ENCODE assay signal across 8 cellular contexts in the genomic region with DNA sequence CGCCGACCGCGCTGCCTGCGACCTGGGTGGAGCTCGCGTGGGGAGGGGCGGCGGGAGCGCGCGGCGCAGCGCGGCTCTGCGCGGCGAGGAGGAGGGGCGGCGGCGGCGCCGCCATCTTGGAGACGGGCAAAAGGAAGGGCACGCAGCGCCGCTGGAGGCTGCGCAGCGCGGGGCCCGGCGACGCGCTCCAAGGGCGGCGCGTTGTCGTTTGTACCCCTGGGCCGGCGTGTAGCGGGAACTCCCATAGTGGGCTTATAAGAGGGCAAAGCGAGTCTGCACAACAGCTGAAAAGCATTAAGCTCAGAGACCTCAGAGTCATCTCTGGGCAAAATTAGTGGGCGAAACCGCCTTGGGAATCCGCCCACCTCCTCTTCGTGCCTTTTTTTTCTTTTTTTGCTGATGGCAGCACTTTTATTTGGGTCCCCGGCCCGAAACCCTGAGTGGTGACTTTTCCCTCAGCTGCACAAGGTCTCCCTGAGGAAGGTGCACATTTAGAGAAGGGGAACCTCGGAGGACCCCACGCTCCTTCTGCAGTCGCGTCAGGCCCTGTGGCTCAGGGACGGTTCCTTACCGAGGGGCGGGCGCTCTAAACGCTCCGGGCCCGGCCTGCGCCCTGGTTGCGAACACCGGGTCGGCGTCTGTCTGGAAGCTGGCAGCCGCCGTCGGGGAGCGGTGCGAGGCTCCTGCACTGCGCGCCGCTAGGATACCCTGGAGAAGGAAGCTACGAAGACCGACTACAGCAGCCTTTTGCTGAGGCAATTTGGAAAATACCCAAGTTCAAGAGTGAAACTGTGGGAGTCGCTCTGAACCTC. TPM values are rescaled to one million over a fixed set of nuclear protein-coding genes. Genes with fewer than 3 reads are reported as not detected.
DNase-seq lines count a peak whose midpoint lies in the region; TF ChIP-seq lines count a peak whose summit lies in the region.

No MANE protein-coding gene starts in this region.

- no peak for TF ChIP-seq EP300 in suprapubic skin (IDR thresholded peaks at IDR 0.05)

- no peaks in the 10 kb centered on the region for H3K27me3 ChIP-seq in SJCRH30
- H3K27me3 ChIP-seq in suprapubic skin = no peaks in the 10 kb centered on the region

- peak overlapping the region; percentile 89 for H3K4me3 ChIP-seq in SJCRH30
- peak overlapping the region; percentile 75 for H3K4me3 ChIP-seq in suprapubic skin

- no peak for TF ChIP-seq CTCF in suprapubic skin (IDR thresholded peaks at IDR 0.05)

- TF ChIP-seq POLR2A in suprapubic skin (IDR thresholded peaks at IDR 0.05) = peak in 1 of 2 donors; percentile 5

- H3K27ac ChIP-seq in SJCRH30 (peak overlapping the region; percentile 53), suprapubic skin (peak overlapping the region; percentile 98)

- H3K36me3 ChIP-seq in SJCRH30 = no peaks in the 10 kb centered on the region
- no peaks in the 10 kb centered on the region for H3K36me3 ChIP-seq in suprapubic skin

- DNase-seq in ELR (ENCODE audit: low read depth) = peak; percentile 89
- DNase-seq in H4 (ENCODE audit: low spot score) = peak; percentile 68
- peak; percentile 90 for DNase-seq in LoVo (ENCODE audit: low spot score)
- peak; percentile 87 to 93 for DNase-seq in SJCRH30
- peak; percentile 89 for DNase-seq in activated naive CD4-positive, alpha-beta T cell treated with Interleukin-2 at 50 U/mL for 16 hours
- DNase-seq in germinal center (ENCODE audit: low spot score) = peak; percentile 82
- peak; percentile 73 for DNase-seq in occipital lobe (lab: John Stamatoyannopoulos, UW)
- peak; percentile 86 to 88 for DNase-seq in suprapubic skin (ENCODE audit: low spot score in 2 of 2)

- no peaks in the 10 kb centered on the region for H3K9me3 ChIP-seq in SJCRH30 (replicated peaks)
- H3K9me3 ChIP-seq in suprapubic skin = no peaks in the 10 kb centered on the region

- H3K4me1 ChIP-seq in SJCRH30 = no peaks in the 10 kb centered on the region
- H3K4me1 ChIP-seq in suprapubic skin = peaks cover 27% of the 10 kb centered on the region

- WGBS in suprapubic skin = 0% methylated on average over 35 of the region's 75 CpGs

RNA-seq across cellular contexts. Expression of a gene that starts 0.4 kb away (rescaled TPM):
- 68.7 and 77.3 TPM in 2 replicates for total RNA-seq in H4 (2014; rRNA removed; shearing (Covaris generic))
- 91.2 and 95.3 TPM in 2 replicates for total RNA-seq in SJCRH30 (2014; rRNA removed; shearing (Covaris generic))
- total RNA-seq in occipital lobe (62.7 TPM), suprapubic skin (10 to 100 TPM; 38.1 to 57.3 (median 55.4) TPM)

RNA-seq across cellular contexts. Expression of a gene that starts 19.5 kb away (rescaled TPM):
- 13.1 and 24.3 TPM in 2 replicates for total RNA-seq in H4 (2014; rRNA removed; shearing (Covaris generic))
- 46.7 and 55.5 TPM in 2 replicates for total RNA-seq in SJCRH30 (2014; rRNA removed; shearing (Covaris generic))
- total RNA-seq in occipital lobe = 19.8 TPM
- total RNA-seq in suprapubic skin = 10 to 100 TPM; 20.8 to 49.6 (median 24.2) TPM

Comparison
In these comparisons a context has a peak if more than half of its experiments do, and no peak if none do; other contexts are left out.
1. Peak in every context shown above with its lines: DNase-seq, H3K4me3 ChIP-seq and H3K27ac ChIP-seq.